Comparison of ENCODE assay signal across 8 cellular contexts in the genomic region with DNA sequence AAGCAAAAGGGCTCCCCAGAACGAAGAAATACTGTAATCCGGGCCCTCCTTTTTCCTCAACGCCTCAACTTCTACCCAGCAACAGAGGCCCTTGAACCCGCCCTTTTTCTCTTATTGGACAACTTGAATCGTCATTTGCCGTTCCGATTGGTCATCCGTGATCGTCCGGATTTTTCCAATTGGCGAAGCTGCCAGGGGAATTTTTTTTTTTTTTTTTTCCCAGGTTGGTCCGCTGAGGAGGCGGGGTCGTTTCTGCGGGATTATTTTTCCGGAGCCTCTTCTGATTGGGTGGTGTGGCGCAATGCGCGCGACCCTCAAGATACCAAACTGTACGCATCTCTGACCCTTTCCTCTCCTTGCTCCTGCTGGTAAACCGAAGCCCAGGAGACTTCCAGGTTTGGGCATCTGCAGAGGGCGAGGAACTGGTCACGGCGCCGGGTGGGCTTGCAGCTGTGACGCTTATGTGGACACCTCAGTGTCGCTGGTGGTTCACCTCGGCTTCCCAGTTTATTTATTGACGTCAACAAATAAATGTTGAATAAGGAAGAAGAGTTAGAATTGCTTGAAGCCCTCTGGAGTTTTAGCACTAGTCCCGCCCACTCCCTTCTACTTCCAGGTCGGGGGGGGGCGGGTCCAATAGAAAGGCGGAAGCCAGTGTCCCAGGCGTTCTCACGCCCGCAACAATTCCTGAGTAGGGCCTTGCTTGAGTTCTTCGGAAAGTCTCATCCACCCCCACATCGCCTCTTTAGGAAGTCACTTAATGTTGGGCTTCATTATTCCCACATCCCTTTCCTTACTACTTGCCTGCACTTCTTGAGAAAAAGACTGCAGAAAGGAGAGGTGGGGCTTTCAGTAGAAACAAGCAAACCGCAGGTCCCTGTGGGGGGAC. TPM values are rescaled to one million over a fixed set of nuclear protein-coding genes. Genes with fewer than 3 reads are reported as not detected.
A peak's percentile ranks its signal among the peaks of the same experiment; 100 is the strongest.
DNase-seq lines count a peak whose midpoint lies in the region; ATAC-seq and TF ChIP-seq lines count a peak whose summit lies in the region.

A gene with protein sequence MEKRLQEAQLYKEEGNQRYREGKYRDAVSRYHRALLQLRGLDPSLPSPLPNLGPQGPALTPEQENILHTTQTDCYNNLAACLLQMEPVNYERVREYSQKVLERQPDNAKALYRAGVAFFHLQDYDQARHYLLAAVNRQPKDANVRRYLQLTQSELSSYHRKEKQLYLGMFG (plus strand): TSS at position 654 of the 889 bp plus-strand sequence. CDS start 363 bp downstream, outside the sequence.

- H4K20me1 ChIP-seq in DOHH2 (ENCODE audit: control insufficient read depth, insufficient read depth, low read depth, low read length) (peaks cover 25% of the 10 kb centered on the region), GM23338 (replicated peaks; ENCODE audit: insufficient read depth) (peaks cover 31% of the 10 kb centered on the region), fibroblast of lung (ENCODE audit: control insufficient read depth, extremely low read depth, insufficient read depth, low read length) (peaks cover 4% of the 10 kb centered on the region)

- H3K9me3 Mint-ChIP-seq in GM23338: no peaks in the 10 kb centered on the region; the same call in 2 of the 3 replicates
- H3K9me3 Mint-ChIP-seq in naive thymus-derived CD4-positive, alpha-beta T cell: peaks cover 0 to 8% (median 0%) of the 10 kb centered on the region in 11 donors
- no peaks in the 10 kb centered on the region for H3K9me3 Mint-ChIP-seq in stimulated activated naive B cell treated with anti-CD40 and anti-IgM and Interleukin-4, amounts not matched to agents 10 μg/mL and 1 μg/mL and 100 μg/mL, for 72 hours

- H3K4me3 Mint-ChIP-seq in GM23338: peak within 1 kb of the TSS; percentile 98
- peak within 1 kb of the TSS; percentile 91 to 99 (median 96) for H3K4me3 Mint-ChIP-seq in naive thymus-derived CD4-positive, alpha-beta T cell
- peak within 1 kb of the TSS; percentile 96 to 97 for H3K4me3 Mint-ChIP-seq in stimulated activated naive B cell treated with anti-CD40 and anti-IgM and Interleukin-4, amounts not matched to agents 10 μg/mL and 1 μg/mL and 100 μg/mL, for 72 hours

- H3K9ac ChIP-seq in fibroblast of lung (ENCODE audit: insufficient read depth, low read length): peak within 1 kb of the TSS; percentile 85

- H3K36me3 Mint-ChIP-seq in GM23338 (ENCODE audit: low read depth): peaks cover 35% of the 10 kb centered on the region
- peaks cover under 1 to 37% (median 20%) of the 10 kb centered on the region in 5 donors for H3K36me3 Mint-ChIP-seq in naive thymus-derived CD4-positive, alpha-beta T cell
- peaks cover 29 to 45% of the 10 kb centered on the region in 2 donors for H3K36me3 Mint-ChIP-seq in stimulated activated naive B cell treated with anti-CD40 and anti-IgM and Interleukin-4, amounts not matched to agents 10 μg/mL and 1 μg/mL and 100 μg/mL, for 72 hours

- peak within 1 kb of the TSS; percentile 99 for H3K27ac Mint-ChIP-seq in GM23338
- peak within 1 kb of the TSS; percentile 95 to 100 (median 98) for H3K27ac Mint-ChIP-seq in naive thymus-derived CD4-positive, alpha-beta T cell
- H3K27ac Mint-ChIP-seq in stimulated activated naive B cell treated with anti-CD40 and anti-IgM and Interleukin-4, amounts not matched to agents 10 μg/mL and 1 μg/mL and 100 μg/mL, for 72 hours: peak within 1 kb of the TSS; percentile 99

- H3K27me3 Mint-ChIP-seq in GM23338 (ENCODE audit: insufficient read depth, low read depth, poor library complexity): peaks cover 14% of the 10 kb centered on the region
- peaks cover 0 to 2% (median 0%) of the 10 kb centered on the region in 5 donors for H3K27me3 Mint-ChIP-seq in naive thymus-derived CD4-positive, alpha-beta T cell
- H3K27me3 Mint-ChIP-seq in stimulated activated naive B cell treated with anti-CD40 and anti-IgM and Interleukin-4, amounts not matched to agents 10 μg/mL and 1 μg/mL and 100 μg/mL, for 72 hours: no peaks in the 10 kb centered on the region

- no peak for TF ChIP-seq CTCF in DOHH2 (IDR thresholded peaks at IDR 0.05; ENCODE audit: low read depth, low read length, poor library complexity, severe bottlenecking)
- no peak for TF ChIP-seq CTCF in GM23338 (conservative IDR thresholded peaks at IDR 0.05; ENCODE audit: low read depth in 2 of 2)
- no peak for TF ChIP-seq CTCF in fibroblast of lung (conservative IDR thresholded peaks at IDR 0.05 in 1 of 2, IDR thresholded peaks at IDR 0.05 in 1 of 2; ENCODE audit: low read depth in 1 of 2, low read length in 2 of 2)

- POLR2A ChIA-PET in naive thymus-derived CD4-positive, alpha-beta T cell (lab: Charles Lee): interaction anchor here (0.6 to 17.5 kb wide), 63 partner anchors 9 to 600 kb away, joined by 3 to 347 read pairs (median 5); partner anchors contain the start of genes BSCL2, C11orf98, CSKMT and EEF1G

- H3K9me2 ChIP-seq in DOHH2 (replicated peaks; ENCODE audit: control insufficient read depth, low read length): no peaks in the 10 kb centered on the region
- no peaks in the 10 kb centered on the region for H3K9me2 ChIP-seq in GM23338 (ENCODE audit: insufficient read depth)

- intact Hi-C loops in naive thymus-derived CD4-positive, alpha-beta T cell (cut with micrococcal nuclease): loop anchor here (1.0 to 5.0 kb wide), 25 partner anchors 19 to 1111 kb away; partner anchors contain the start of genes EEF1G (in 2 of the 2), GANAB (in 2 of the 2), NXF1 (in 2 of the 2) and STX5 (in 2 of the 2)

- peak; percentile 66 for ATAC-seq in GM23338
- ATAC-seq in naive thymus-derived CD4-positive, alpha-beta T cell: peak; percentile 71
- peak; percentile 65 to 66 for ATAC-seq in stimulated activated naive B cell treated with anti-CD40 and anti-IgM and Interleukin-4, amounts not matched to agents 10 μg/mL and 1 μg/mL and 100 μg/mL, for 72 hours (replicated peaks)

- peaks cover 21% of the 10 kb centered on the region for H3K4me1 Mint-ChIP-seq in GM23338
- peaks cover 23 to 60% (median 53%) of the 10 kb centered on the region in 7 donors for H3K4me1 Mint-ChIP-seq in naive thymus-derived CD4-positive, alpha-beta T cell
- peaks cover 20 to 44% of the 10 kb centered on the region in 2 donors for H3K4me1 Mint-ChIP-seq in stimulated activated naive B cell treated with anti-CD40 and anti-IgM and Interleukin-4, amounts not matched to agents 10 μg/mL and 1 μg/mL and 100 μg/mL, for 72 hours

- CTCF ChIA-PET in naive thymus-derived CD4-positive, alpha-beta T cell (lab: Charles Lee): interaction anchor here (0.6 to 3.3 kb wide), 11 partner anchors 17 to 185 kb away, joined by 3 to 17 read pairs (median 5); partner anchors contain the start of genes TAF6L, TMEM179B, WDR74 and ZBTB3

- H3K4me3 ChIP-seq in DOHH2 (ENCODE audit: low read length) (peak within 1 kb of the TSS; percentile 90), GM23338 (peak within 1 kb of the TSS; percentile 59), fibroblast of lung (replicated peaks in 1 of 4; ENCODE audit: control extremely low read depth in 1 of 4, insufficient read depth in 1 of 4, low read depth in 3 of 4, low read length in 4 of 4) (peak within 1 kb of the TSS; percentile 63 to 99 (median 94))
- peak within 1 kb of the TSS; percentile 87 for H3K4me3 ChIP-seq in naive thymus-derived CD4-positive, alpha-beta T cell (ENCODE audit: low read length)

- H3K27me3 ChIP-seq in DOHH2 (ENCODE audit: control insufficient read depth, low read length): no peaks in the 10 kb centered on the region
- no peaks in the 10 kb centered on the region for H3K27me3 ChIP-seq in GM23338 (ENCODE audit: insufficient read depth)
- no peaks in the 10 kb centered on the region for H3K27me3 ChIP-seq in fibroblast of lung (ENCODE audit: control insufficient read depth, insufficient read depth, low read length)
- no peaks in the 10 kb centered on the region for H3K27me3 ChIP-seq in naive thymus-derived CD4-positive, alpha-beta T cell (ENCODE audit: control insufficient read depth in 2 of 2, insufficient read depth in 2 of 2, low read length in 2 of 2)

- H3K36me3 ChIP-seq in DOHH2 (ENCODE audit: control insufficient read depth, low read length) (peaks cover 68% of the 10 kb centered on the region), GM23338 (ENCODE audit: insufficient read depth) (peaks cover 18% of the 10 kb centered on the region), fibroblast of lung (ENCODE audit: control insufficient read depth, insufficient read depth, low read length) (peaks cover 1% of the 10 kb centered on the region)
- H3K36me3 ChIP-seq in naive thymus-derived CD4-positive, alpha-beta T cell (ENCODE audit: control insufficient read depth in 2 of 3, insufficient read depth in 3 of 3, low read length in 3 of 3): peaks cover under 1 to 30% (median 7%) of the 10 kb centered on the region in 3 experiments

- H2AFZ ChIP-seq in GM23338: peak within 1 kb of the TSS; percentile 33; the same call in 1 of the 2 replicates
- peak within 1 kb of the TSS; percentile 97 for H2AFZ ChIP-seq in fibroblast of lung (ENCODE audit: low read length)

- no peaks in the 10 kb centered on the region; the same call in 1 of the 2 replicates for H3F3A ChIP-seq in DOHH2 (ENCODE audit: control insufficient read depth, insufficient read depth)
- peaks cover 36% of the 10 kb centered on the region for H3F3A ChIP-seq in GM23338 (replicated peaks; ENCODE audit: low read depth)

- H3K27ac ChIP-seq in DOHH2 (ENCODE audit: low read depth, low read length) (peak within 1 kb of the TSS; percentile 92), GM23338 (ENCODE audit: low read depth) (peak within 1 kb of the TSS; percentile 97), fibroblast of lung (ENCODE audit: insufficient read depth, low read length) (peak within 1 kb of the TSS; percentile 92)
- peak within 1 kb of the TSS; percentile 92 for H3K27ac ChIP-seq in naive thymus-derived CD4-positive, alpha-beta T cell (ENCODE audit: low read depth, low read length)

- peak within 1 kb of the TSS; percentile 85 for H3K4me2 ChIP-seq in DOHH2 (ENCODE audit: low read length)
- H3K4me2 ChIP-seq in GM23338: peak within 1 kb of the TSS; percentile 98
- peak within 1 kb of the TSS; percentile 96 for H3K4me2 ChIP-seq in fibroblast of lung (ENCODE audit: extremely low read depth, insufficient read depth, low read length)

- peak; percentile 99 for DNase-seq in GM23338 (ENCODE audit: low spot score)
- peak; percentile 99 for DNase-seq in LHCN-M2 (ENCODE audit: low read depth)
- DNase-seq in RPMI8226: peak; percentile 98
- peak; percentile 65 to 74 for DNase-seq in activated T-helper 1 cell treated with anti-CD3 and anti-CD28 coated beads, Interleukin-2, amount 50 U/mL, for 16 hours (ENCODE audit: low read depth in 1 of 2, low spot score in 1 of 2)
- peak; percentile 96 to 98 for DNase-seq in fibroblast of lung (ENCODE audit: low read depth in 2 of 2)
- DNase-seq in naive thymus-derived CD4-positive, alpha-beta T cell: peak; percentile 53 to 96 (median 93)
- peak; percentile 86 for DNase-seq in stimulated activated naive B cell treated with anti-CD40 and anti-IgM and Interleukin-4, amounts not matched to agents 10 μg/mL and 1 μg/mL and 100 μg/mL, for 72 hours

- H3K9me3 ChIP-seq in DOHH2 (ENCODE audit: control insufficient read depth, insufficient read depth, low read length): no peaks in the 10 kb centered on the region
- H3K9me3 ChIP-seq in fibroblast of lung (ENCODE audit: control insufficient read depth, insufficient read depth, low read depth, low read length): no peaks in the 10 kb centered on the region
- H3K9me3 ChIP-seq in naive thymus-derived CD4-positive, alpha-beta T cell (ENCODE audit: control insufficient read depth in 2 of 3, low read length in 3 of 3): no peaks in the 10 kb centered on the region

- H3K4me1 ChIP-seq in DOHH2 (ENCODE audit: control insufficient read depth, low read length) (peaks cover 29% of the 10 kb centered on the region), GM23338 (ENCODE audit: insufficient read depth) (peaks cover 24% of the 10 kb centered on the region), fibroblast of lung (ENCODE audit: control insufficient read depth, extremely low read depth, insufficient read depth, low read length) (peaks cover 4% of the 10 kb centered on the region)
- H3K4me1 ChIP-seq in naive thymus-derived CD4-positive, alpha-beta T cell (ENCODE audit: control insufficient read depth in 2 of 2, insufficient read depth in 2 of 2, low read length in 2 of 2): peaks cover 36 to 41% of the 10 kb centered on the region in 2 donors

- H3K79me2 ChIP-seq in DOHH2 (ENCODE audit: control insufficient read depth, low read length): peaks cover 87% of the 10 kb centered on the region
- peaks cover 69% of the 10 kb centered on the region for H3K79me2 ChIP-seq in GM23338 (replicated peaks; ENCODE audit: insufficient read depth)
- H3K79me2 ChIP-seq in fibroblast of lung (ENCODE audit: control insufficient read depth, insufficient read depth, low read length): peaks cover 71% of the 10 kb centered on the region

RNA-seq across cellular contexts. Expression of the gene that starts here (rescaled TPM):
- total RNA-seq in GM23338 (2014; rRNA removed; shearing (Covaris generic)): 27.5 and 51.4 TPM in 2 replicates
- polyA plus RNA-seq in GM23338 (2016; fragmentation: Nextera tagmentation; extraction: Ambion mirVana) (42.0 and 42.6 TPM in 2 replicates), fibroblast of lung (26.1 and 27.3 TPM in 2 replicates)
- total RNA-seq in LHCN-M2 (2014; rRNA removed) (31.8 and 53.4 TPM in 2 replicates), fibroblast of lung (32.4 and 44.4 TPM in 2 replicates)
- polyA plus RNA-seq in LHCN-M2 (2012): 39.4 TPM
- 31.7 and 33.3 TPM in 2 replicates for polyA plus RNA-seq in fibroblast of lung (2012)
- 23.4 and 23.7 TPM in 2 replicates for polyA minus RNA-seq in fibroblast of lung (ENCODE audit: low replicate concordance)
- total RNA-seq in naive thymus-derived CD4-positive, alpha-beta T cell: 10 to 100 TPM; 13.1 to 53.0 (median 47.1) TPM
- polyA plus RNA-seq in naive thymus-derived CD4-positive, alpha-beta T cell: 10 to 100 TPM; 12.0 to 29.3 TPM

Comparison
In these comparisons a context has a peak if more than half of its experiments do, and no peak if none do; other contexts are left out.
1. Peak in every context shown above with its lines: DNase-seq, ATAC-seq, H3K4me3 ChIP-seq and H3K27ac ChIP-seq.